Comparison of ENCODE assay signal across 8 cellular contexts in genomic region chr2:196925445-196925767, GRCh38. TPM values are rescaled to one million over a fixed set of nuclear protein-coding genes. Genes with fewer than 3 reads are reported as not detected.
DNase-seq lines count a peak whose midpoint lies in the region; ATAC-seq and TF ChIP-seq lines count a peak whose summit lies in the region.

No MANE protein-coding gene starts in this region.

- peak overlapping the region; percentile 96 for H3K9ac ChIP-seq in iPS-18a (ENCODE audit: low read length)

- H3K27me3 Mint-ChIP-seq in activated naive CD4-positive, alpha-beta T cell treated with anti-CD3 and anti-CD28 coated beads, Interleukin-2, amount 10 ng/mL, durations not matched to agents 7 days and 5 days: peaks cover 4% of the 10 kb centered on the region
- H3K27me3 Mint-ChIP-seq in activated CD8-positive, alpha-beta T cell treated with anti-CD3 and anti-CD28 coated beads for 36 hours: no peaks in the 10 kb centered on the region

- intact Hi-C loops in activated CD8-positive, alpha-beta T cell treated with anti-CD3 and anti-CD28 coated beads for 36 hours (cut with micrococcal nuclease): loop anchor here (5.0 kb wide), 2 partner anchors 37 to 62 kb away; no protein-coding TSS in a partner anchor

- H3K9me3 ChIP-seq in iPS-18a (ENCODE audit: control insufficient read depth, low read depth, low read length): no peaks in the 10 kb centered on the region

- peaks cover 2% of the 10 kb centered on the region for H3K9me3 Mint-ChIP-seq in activated naive CD4-positive, alpha-beta T cell treated with anti-CD3 and anti-CD28 coated beads, Interleukin-2, amount 10 ng/mL, durations not matched to agents 7 days and 5 days
- H3K9me3 Mint-ChIP-seq in activated CD8-positive, alpha-beta T cell treated with anti-CD3 and anti-CD28 coated beads for 36 hours: no peaks in the 10 kb centered on the region

- DNase-seq in activated naive CD4-positive, alpha-beta T cell treated with anti-CD3 and anti-CD28 coated beads, Interleukin-2, amount 10 ng/mL, durations not matched to agents 7 days and 5 days: no peak
- DNase-seq in activated naive CD4-positive, alpha-beta T cell treated with Interleukin-2 at 50 U/mL for 16 hours: no peak
- no peak for DNase-seq in activated CD8-positive, alpha-beta T cell treated with anti-CD3 and anti-CD28 coated beads for 36 hours
- DNase-seq in stromal cell of bone marrow (ENCODE audit: low read depth): peak; percentile 8
- DNase-seq in NCI-H1105 (lab: John Stamatoyannopoulos, UW): no peak

- peak overlapping the region; percentile 99 for H3K27ac Mint-ChIP-seq in activated naive CD4-positive, alpha-beta T cell treated with anti-CD3 and anti-CD28 coated beads, Interleukin-2, amount 10 ng/mL, durations not matched to agents 7 days and 5 days
- peak overlapping the region; percentile 99 for H3K27ac Mint-ChIP-seq in activated CD8-positive, alpha-beta T cell treated with anti-CD3 and anti-CD28 coated beads for 36 hours

- peaks cover 22% of the 10 kb centered on the region for H3K36me3 Mint-ChIP-seq in activated naive CD4-positive, alpha-beta T cell treated with anti-CD3 and anti-CD28 coated beads, Interleukin-2, amount 10 ng/mL, durations not matched to agents 7 days and 5 days
- peaks cover 7% of the 10 kb centered on the region for H3K36me3 Mint-ChIP-seq in activated CD8-positive, alpha-beta T cell treated with anti-CD3 and anti-CD28 coated beads for 36 hours (ENCODE audit: low read depth)

- H3K4me1 Mint-ChIP-seq in activated naive CD4-positive, alpha-beta T cell treated with anti-CD3 and anti-CD28 coated beads, Interleukin-2, amount 10 ng/mL, durations not matched to agents 7 days and 5 days: peaks cover 60% of the 10 kb centered on the region
- peaks cover 38% of the 10 kb centered on the region for H3K4me1 Mint-ChIP-seq in activated CD8-positive, alpha-beta T cell treated with anti-CD3 and anti-CD28 coated beads for 36 hours (ENCODE audit: low read depth)

- ATAC-seq in activated CD8-positive, alpha-beta T cell treated with anti-CD3 and anti-CD28 coated beads for 36 hours: no peak
- ATAC-seq in HG02885 (IDR thresholded peaks at IDR 0.05; ENCODE audit: poor library complexity, unreplicated experiment): no peak
- no peak for ATAC-seq in GM21367 (IDR thresholded peaks at IDR 0.05; ENCODE audit: unreplicated experiment)

- peaks cover 22% of the 10 kb centered on the region for H3K4me1 ChIP-seq in iPS-18a (ENCODE audit: control insufficient read depth, low read depth, low read length)

- H3K27me3 ChIP-seq in iPS-18a (ENCODE audit: control insufficient read depth, insufficient read depth, low read length): peaks cover 9% of the 10 kb centered on the region

- H3K36me3 ChIP-seq in iPS-18a (ENCODE audit: control insufficient read depth, low read depth, low read length): no peaks in the 10 kb centered on the region

- peak overlapping the region; percentile 96 for H3K4me3 ChIP-seq in iPS-18a (ENCODE audit: low read length)

- CTCF ChIA-PET in activated naive CD4-positive, alpha-beta T cell treated with anti-CD3 and anti-CD28 coated beads, Interleukin-2, amount 10 ng/mL, durations not matched to agents 7 days and 5 days (lab: Charles Lee): interaction anchor here (0.7 to 1.9 kb wide), 4 partner anchors 10 to 509 kb away, joined by 3 to 9 read pairs (median 4); partner anchors contain the start of gene SF3B1
- CTCF ChIA-PET in activated CD8-positive, alpha-beta T cell treated with anti-CD3 and anti-CD28 coated beads for 36 hours (lab: Charles Lee): interaction anchor here (1.1 kb wide), 1 partner anchor 10 kb away, joined by 4 read pairs; no protein-coding TSS in a partner anchor

- H3K27ac ChIP-seq in iPS-18a (ENCODE audit: low read length): no peak overlapping the region

- H3K4me3 Mint-ChIP-seq in activated naive CD4-positive, alpha-beta T cell treated with anti-CD3 and anti-CD28 coated beads, Interleukin-2, amount 10 ng/mL, durations not matched to agents 7 days and 5 days: peak overlapping the region; percentile 99
- peak overlapping the region; percentile 90 for H3K4me3 Mint-ChIP-seq in activated CD8-positive, alpha-beta T cell treated with anti-CD3 and anti-CD28 coated beads for 36 hours

- POLR2A ChIA-PET in activated CD8-positive, alpha-beta T cell treated with anti-CD3 and anti-CD28 coated beads for 36 hours (lab: Charles Lee): interaction anchor here (1.1 to 1.7 kb wide), 4 partner anchors 10 to 62 kb away, joined by 3 to 9 read pairs (median 4); no protein-coding TSS in a partner anchor

- no peak for TF ChIP-seq CTCF in activated CD8-positive, alpha-beta T cell treated with anti-CD3 and anti-CD28 coated beads for 36 hours (IDR thresholded peaks at IDR 0.05)

RNA-seq across cellular contexts. Expression of gene PGAP1, which starts 1.1 kb away (rescaled TPM):
- 10 to 100 TPM; 17.7 to 19.2 TPM for total RNA-seq in activated CD8-positive, alpha-beta T cell treated with anti-CD3 and anti-CD28 coated beads for 36 hours
